ENCODE assay signal across 8 cellular contexts in genomic region chr2:226834880-226835279, GRCh38. TPM values are rescaled to one million over a fixed set of nuclear protein-coding genes. Genes with fewer than 3 reads are reported as not detected.
DNase-seq lines count a peak whose midpoint lies in the region; ATAC-seq and TF ChIP-seq lines count a peak whose summit lies in the region.
"Not testable (repeated sequence)": the region's sequence is repeated elsewhere in the genome, so short reads cannot be mapped to it uniquely, and the experiment has no call there.

No MANE protein-coding gene starts in this region.

- H3K27me3 Mint-ChIP-seq in activated CD8-positive, alpha-beta memory T cell treated with anti-CD3 and anti-CD28 coated beads, Interleukin-2, amount 10 ng/mL, durations not matched to agents 7 days and 5 days, result not testable (repeated sequence)

- DNase-seq in GM23248; PC-9; activated CD8-positive, alpha-beta memory T cell treated with anti-CD3 and anti-CD28 coated beads, Interleukin-2, amount 10 ng/mL, durations not matched to agents 7 days and 5 days; mammary epithelial cell; foreskin fibroblast; sigmoid colon; vagina (ENCODE audit: extremely low spot score in 2 of 2): not testable (repeated sequence)

- not testable (repeated sequence) for H3K9me3 ChIP-seq in GM23248 (ENCODE audit: low read depth); PC-9 (ENCODE audit: insufficient read depth, low read depth); mammary epithelial cell (replicated peaks; ENCODE audit: insufficient read depth, low read length); mucosa of rectum (ENCODE audit: control insufficient read depth in 2 of 2, low read length in 2 of 2); sigmoid colon; vagina

- peaks cover 27% of the 10 kb centered on the region for H3K36me3 Mint-ChIP-seq in activated CD8-positive, alpha-beta memory T cell treated with anti-CD3 and anti-CD28 coated beads, Interleukin-2, amount 10 ng/mL, durations not matched to agents 7 days and 5 days

- not testable (repeated sequence) for TF ChIP-seq CTCF in PC-9 (conservative IDR thresholded peaks at IDR 0.05); mammary epithelial cell (conservative IDR thresholded peaks at IDR 0.05 in 1 of 2, IDR thresholded peaks at IDR 0.05 in 1 of 2; ENCODE audit: extremely low read depth in 1 of 2, insufficient read depth in 1 of 2, low read depth in 1 of 2, low read length in 2 of 2); foreskin fibroblast (IDR thresholded peaks at IDR 0.05; ENCODE audit: low read depth, low read length); sigmoid colon (IDR thresholded peaks at IDR 0.05); vagina (IDR thresholded peaks at IDR 0.05)

- H2AFZ ChIP-seq in GM23248, result peak overlapping the region; percentile 96; the same call in 1 of the 2 replicates
- H2AFZ ChIP-seq in PC-9, result peak overlapping the region; percentile 92
- not testable (repeated sequence) for H2AFZ ChIP-seq in mammary epithelial cell (ENCODE audit: low read depth, low read length)

- CTCF ChIA-PET in PC-9 (lab: Charles Lee); mammary epithelial cell (lab: Charles Lee; ENCODE audit: low non-redundant PET): not testable (repeated sequence)
- CTCF ChIA-PET in activated CD8-positive, alpha-beta memory T cell treated with anti-CD3 and anti-CD28 coated beads, Interleukin-2, amount 10 ng/mL, durations not matched to agents 7 days and 5 days (lab: Charles Lee), result interaction anchor here (2.0 to 2.1 kb wide), 2 partner anchors 32 to 35 kb away, joined by 15 read pairs; partner anchors contain the start of gene IRS1

- WGBS in GM23248 (ENCODE audit: low coverage in 1 of 2, low lambda C conversion rate in 2 of 2, missing lambda C conversion rate in 2 of 2), 2 experiments, result 96 to 98% methylated on average over 18 of the region's 18 CpGs
- 90% methylated on average over 10 of the region's 18 CpGs for WGBS in mammary epithelial cell (ENCODE audit: low coverage, missing lambda C conversion rate)
- WGBS in sigmoid colon, 2 donors, result 90 to 93% methylated on average over 18 of the region's 18 CpGs

- H3K36me3 ChIP-seq in GM23248 (ENCODE audit: low read depth); mammary epithelial cell (ENCODE audit: insufficient read depth, low read length); mucosa of rectum (ENCODE audit: control insufficient read depth in 2 of 2, insufficient read depth in 2 of 2, low read length in 2 of 2); sigmoid colon; vagina: not testable (repeated sequence)
- H3K36me3 ChIP-seq in PC-9 (ENCODE audit: low read depth), result 0 out of 2 replicates have a peak, but pooled peaks cover 11% of the 10 kb centered on the region

- not testable (repeated sequence) for H3K27me3 ChIP-seq in GM23248 (replicated peaks; ENCODE audit: insufficient read depth); PC-9 (ENCODE audit: insufficient read depth, low read depth); mammary epithelial cell (ENCODE audit: insufficient read depth, low read length); mucosa of rectum (ENCODE audit: control insufficient read depth in 2 of 2, insufficient read depth in 2 of 2, low read length in 2 of 2); sigmoid colon; vagina

- BruUV-seq in PC-9 (replicated peaks; lab: Mats Ljungman, UMichigan); mammary epithelial cell (replicated peaks; lab: Mats Ljungman, UMichigan): not testable (repeated sequence)

- TF ChIP-seq EP300 in sigmoid colon (IDR thresholded peaks at IDR 0.05), result not testable (repeated sequence)

- H3K27ac Mint-ChIP-seq in activated CD8-positive, alpha-beta memory T cell treated with anti-CD3 and anti-CD28 coated beads, Interleukin-2, amount 10 ng/mL, durations not matched to agents 7 days and 5 days, result peak overlapping the region; percentile 99

- H3K9ac ChIP-seq in GM23248; mammary epithelial cell (ENCODE audit: insufficient read depth, low read length): not testable (repeated sequence)
- H3K9ac ChIP-seq in mucosa of rectum (ENCODE audit: low read depth in 1 of 2, low read length in 2 of 2), result peak overlapping the region; percentile 76 to 96

- in situ Hi-C loops in GM23248 (cut with MboI); mammary epithelial cell (cut with MboI; ENCODE audit: low sequenced_read_pairs in 2 of 2): not testable (repeated sequence)

- H3K27ac ChIP-seq in GM23248; mammary epithelial cell (ENCODE audit: insufficient read depth, low read depth, low read length); mucosa of rectum (ENCODE audit: low read depth in 2 of 2, low read length in 2 of 2); vagina: not testable (repeated sequence)
- H3K27ac ChIP-seq in PC-9 (peak overlapping the region; percentile 98), sigmoid colon (peak overlapping the region in 1 of 4 donors; percentile 99)

- POLR2A ChIA-PET in PC-9 (lab: Charles Lee; ENCODE audit: unreplicated experiment), result interaction anchor here (0.8 kb wide), 1 partner anchor 716 kb away, joined by 3 read pairs; no protein-coding TSS in a partner anchor

- TF ChIP-seq POLR2A in sigmoid colon (IDR thresholded peaks at IDR 0.05); vagina (IDR thresholded peaks at IDR 0.05): not testable (repeated sequence)

- not testable (repeated sequence) for H4K20me1 ChIP-seq in GM23248 (ENCODE audit: insufficient read depth); PC-9 (ENCODE audit: insufficient read depth); mammary epithelial cell (ENCODE audit: insufficient read depth, low read length)

- H3K9me2 ChIP-seq in GM23248 (ENCODE audit: insufficient read depth); PC-9 (ENCODE audit: insufficient read depth): not testable (repeated sequence)

- intact Hi-C loops in PC-9 (cut with micrococcal nuclease; ENCODE audit: unreplicated experiment), result loop anchor here (5.0 kb wide), 1 partner anchor 718 kb away; no protein-coding TSS in a partner anchor
- intact Hi-C loops in mammary epithelial cell (cut with micrococcal nuclease), result loop anchor here (5.0 kb wide), 1 partner anchor 82 kb away; no protein-coding TSS in a partner anchor
- intact Hi-C loops in sigmoid colon (cut with DNase I), result loop anchor here (10.0 kb wide), 3 partner anchors 150 to 1170 kb away; partner anchors contain the start of gene MFF
- intact Hi-C loops in vagina (cut with DNase I), result not testable (repeated sequence)

- H3F3A ChIP-seq in GM23248 (ENCODE audit: insufficient read depth), result peaks cover 13% of the 10 kb centered on the region
- H3F3A ChIP-seq in PC-9 (ENCODE audit: insufficient read depth, low read depth), result peaks cover 22% of the 10 kb centered on the region

- not testable (repeated sequence) for H3K9me3 Mint-ChIP-seq in activated CD8-positive, alpha-beta memory T cell treated with anti-CD3 and anti-CD28 coated beads, Interleukin-2, amount 10 ng/mL, durations not matched to agents 7 days and 5 days (ENCODE audit: low read depth)

- H3K79me2 ChIP-seq in GM23248 (ENCODE audit: insufficient read depth) (peaks cover 32% of the 10 kb centered on the region), PC-9 (ENCODE audit: low read depth) (peaks cover 53% of the 10 kb centered on the region), mammary epithelial cell (ENCODE audit: insufficient read depth, low read length) (peaks cover 16% of the 10 kb centered on the region)

- ATAC-seq in activated CD8-positive, alpha-beta memory T cell treated with anti-CD3 and anti-CD28 coated beads, Interleukin-2, amount 10 ng/mL, durations not matched to agents 7 days and 5 days, result not testable (repeated sequence)

- H3K4me1 ChIP-seq in GM23248 (ENCODE audit: insufficient read depth), result peaks cover 23% of the 10 kb centered on the region
- H3K4me1 ChIP-seq in PC-9 (replicated peaks; ENCODE audit: insufficient read depth), result peaks cover 29% of the 10 kb centered on the region
- H3K4me1 ChIP-seq in mammary epithelial cell (ENCODE audit: insufficient read depth, low read length), result peaks cover 17% of the 10 kb centered on the region
- H3K4me1 ChIP-seq in mucosa of rectum (ENCODE audit: control insufficient read depth in 2 of 2, insufficient read depth in 2 of 2, low read length in 2 of 2), result peaks cover 7 to 14% of the 10 kb centered on the region in 2 donors
- H3K4me1 ChIP-seq in sigmoid colon, result peaks cover 0 to 33% (median 26%) of the 10 kb centered on the region in 4 donors
- peaks cover 26% of the 10 kb centered on the region for H3K4me1 ChIP-seq in vagina

- H3K4me1 Mint-ChIP-seq in activated CD8-positive, alpha-beta memory T cell treated with anti-CD3 and anti-CD28 coated beads, Interleukin-2, amount 10 ng/mL, durations not matched to agents 7 days and 5 days, result peaks cover 39% of the 10 kb centered on the region

- H3K4me2 ChIP-seq in GM23248 (ENCODE audit: unreplicated experiment), result peak overlapping the region; percentile 98
- H3K4me2 ChIP-seq in PC-9, result peak overlapping the region; percentile 90
- peak overlapping the region; percentile 87 for H3K4me2 ChIP-seq in mammary epithelial cell (ENCODE audit: insufficient read depth, low read depth, low read length)

- peak overlapping the region; percentile 84 for H3K4me3 ChIP-seq in GM23248
- peak overlapping the region; percentile 75 for H3K4me3 ChIP-seq in PC-9
- peak overlapping the region in 1 of 3 experiments; percentile 68 for H3K4me3 ChIP-seq in mammary epithelial cell (replicated peaks in 1 of 3; ENCODE audit: insufficient read depth in 1 of 3, low read depth in 2 of 3, low read length in 3 of 3)
- peak overlapping the region; percentile 70 to 78 for H3K4me3 ChIP-seq in foreskin fibroblast (ENCODE audit: low read depth in 1 of 2, low read length in 2 of 2)
- peak overlapping the region in 1 of 2 donors; percentile 94 for H3K4me3 ChIP-seq in mucosa of rectum (ENCODE audit: low read length in 2 of 2)
- H3K4me3 ChIP-seq in sigmoid colon, result peak overlapping the region; percentile 75 to 92 (median 84)
- peak overlapping the region; percentile 75 to 87 for H3K4me3 ChIP-seq in vagina

- peak overlapping the region; percentile 86 for H3K4me3 Mint-ChIP-seq in activated CD8-positive, alpha-beta memory T cell treated with anti-CD3 and anti-CD28 coated beads, Interleukin-2, amount 10 ng/mL, durations not matched to agents 7 days and 5 days

- dilution Hi-C loops in mammary epithelial cell (cut with HindIII; ENCODE audit: low sequenced_read_pairs), result not testable (repeated sequence)

RNA-seq across cellular contexts. Expression of gene RHBDD1, which starts 1.0 kb away (rescaled TPM):
- total RNA-seq in GM23248 (2014; rRNA removed; shearing (Covaris generic)), result 7.8 and 24.3 TPM in 2 replicates
- polyA plus RNA-seq in GM23248 (2016; fragmentation: Nextera tagmentation; extraction: Ambion mirVana), result 30.9 and 33.7 TPM in 2 replicates
- total RNA-seq in PC-9 (2021), result 22.3 and 23.2 TPM in 2 replicates
- total RNA-seq in activated CD8-positive, alpha-beta memory T cell treated with anti-CD3 and anti-CD28 coated beads, Interleukin-2, amount 10 ng/mL, durations not matched to agents 7 days and 5 days, result 10 to 100 TPM; 29.8 to 32.2 TPM
- 10 to 100 TPM; 43.3 to 52.1 TPM for total RNA-seq in mammary epithelial cell
- 12.1 TPM for polyA plus RNA-seq in mammary epithelial cell
- 63.2 TPM for polyA minus RNA-seq in mammary epithelial cell
- 10 to 100 TPM; 17.5 to 28.0 (median 23.1) TPM for total RNA-seq in sigmoid colon
- 10 to 100 TPM in 1 of 3 donors, 1 to 10 TPM in 2; 1.8 to 13.0 (median 5.3) TPM for polyA plus RNA-seq in sigmoid colon
- total RNA-seq in vagina, result 27.3 TPM

RNA-seq across cellular contexts. Expression of gene IRS1, which starts 35.3 kb away (rescaled TPM):
- 18.8 TPM in 2 replicates for total RNA-seq in GM23248 (2014; rRNA removed; shearing (Covaris generic))
- polyA plus RNA-seq in GM23248 (2016; fragmentation: Nextera tagmentation; extraction: Ambion mirVana), result 8.4 and 9.1 TPM in 2 replicates
- 26.2 and 28.6 TPM in 2 replicates for total RNA-seq in PC-9 (2021)
- total RNA-seq in activated CD8-positive, alpha-beta memory T cell treated with anti-CD3 and anti-CD28 coated beads, Interleukin-2, amount 10 ng/mL, durations not matched to agents 7 days and 5 days, result 1 to 10 TPM; 4.5 to 5.8 TPM
- 10 to 100 TPM; 25.8 to 36.2 TPM for total RNA-seq in mammary epithelial cell
- 27.6 TPM for polyA plus RNA-seq in mammary epithelial cell
- polyA minus RNA-seq in mammary epithelial cell, result 45.6 TPM
- total RNA-seq in sigmoid colon, result 10 to 100 TPM; 18.5 to 29.1 (median 23.7) TPM
- polyA plus RNA-seq in sigmoid colon, result 1 to 10 TPM; 2.3 to 7.6 (median 6.0) TPM
- total RNA-seq in vagina, result 16.9 TPM
